ENCODE assay signal across 9 cellular contexts in genomic region chr1:145281728-145282663, GRCh38. TPM values are rescaled to one million over a fixed set of nuclear protein-coding genes. Genes with fewer than 3 reads are reported as not detected.
A peak's percentile ranks its signal among the peaks of the same experiment; 100 is the strongest.
DNase-seq lines count a peak whose midpoint lies in the region; ATAC-seq and TF ChIP-seq lines count a peak whose summit lies in the region.
"Not testable (repeated sequence)": the region's sequence is repeated elsewhere in the genome, so short reads cannot be mapped to it uniquely, and the experiment has no call there.
"Had no signal": no experiment of that assay in that cellular context is flagged by ENCODE, and none has a peak within 500 bp of the region (broad histone marks: within the 10 kb centered on the region; RNA-seq: fewer than 3 reads in every experiment).

No MANE protein-coding gene starts in this region.

- not testable (repeated sequence) for H3K9me3 ChIP-seq in DOHH2 (ENCODE audit: control insufficient read depth, insufficient read depth, low read length); HEK293 (ENCODE audit: control insufficient read depth, insufficient read depth, low read depth, low read length)

- H3K4me2 ChIP-seq in DOHH2 (ENCODE audit: low read length), result peak overlapping the region; percentile 58

- peak; percentile 32 for ATAC-seq in activated CD4-positive, alpha-beta T cell treated with anti-CD3 and anti-CD28 coated beads for 36 hours
- ATAC-seq in Right ventricle myocardium superior (ENCODE audit: poor library complexity), result peak; percentile 20
- peak; percentile 27 for ATAC-seq in stimulated activated naive CD8-positive, alpha-beta T cell treated with anti-CD3 and anti-CD28 coated beads, Interleukin-15, amount 100 ng/mL, for 72 hours

- H3K9me3 Mint-ChIP-seq in activated CD4-positive, alpha-beta T cell treated with anti-CD3 and anti-CD28 coated beads for 36 hours (ENCODE audit: low read depth); nephron progenitor cell; stimulated activated naive CD8-positive, alpha-beta T cell treated with anti-CD3 and anti-CD28 coated beads, Interleukin-15, amount 100 ng/mL, for 72 hours: not testable (repeated sequence)

- not testable (repeated sequence) for H3K4me1 ChIP-seq in DOHH2 (ENCODE audit: control insufficient read depth, low read length); HEK293 (ENCODE audit: control insufficient read depth, insufficient read depth, low read length)

- peak overlapping the region; percentile 89 for H3K4me3 Mint-ChIP-seq in activated CD4-positive, alpha-beta T cell treated with anti-CD3 and anti-CD28 coated beads for 36 hours
- peak overlapping the region; percentile 82 for H3K4me3 Mint-ChIP-seq in nephron progenitor cell
- H3K4me3 Mint-ChIP-seq in stimulated activated naive CD8-positive, alpha-beta T cell treated with anti-CD3 and anti-CD28 coated beads, Interleukin-15, amount 100 ng/mL, for 72 hours, result peak overlapping the region; percentile 83

- not testable (repeated sequence) for H3F3A ChIP-seq in DOHH2 (ENCODE audit: control insufficient read depth, insufficient read depth)

- H3K27me3 ChIP-seq in DOHH2 (ENCODE audit: control insufficient read depth, low read length), result not testable (repeated sequence)

- CTCF ChIA-PET in HEK293 (lab: Yijun Ruan, JAX); activated CD4-positive, alpha-beta T cell treated with anti-CD3 and anti-CD28 coated beads for 36 hours (lab: Charles Lee): not testable (repeated sequence)

- DNase-seq in LNCaP clone FGC (ENCODE audit: low read depth); astrocyte of the cerebellum (ENCODE audit: low read depth): not testable (repeated sequence)
- DNase-seq in activated CD4-positive, alpha-beta T cell treated with anti-CD3 and anti-CD28 coated beads for 36 hours, result peak; percentile 67
- peak; percentile 20 for DNase-seq in Right ventricle myocardium superior
- peak; percentile 11 for DNase-seq in nephron progenitor cell
- DNase-seq in stimulated activated naive CD8-positive, alpha-beta T cell treated with anti-CD3 and anti-CD28 coated beads, Interleukin-15, amount 100 ng/mL, for 72 hours, result peak; percentile 55 to 60

- not testable (repeated sequence) for H3K36me3 Mint-ChIP-seq in activated CD4-positive, alpha-beta T cell treated with anti-CD3 and anti-CD28 coated beads for 36 hours (ENCODE audit: low read depth); nephron progenitor cell (ENCODE audit: low read depth)

- H3K4me3 ChIP-seq in DOHH2 (ENCODE audit: low read length) (peak overlapping the region; percentile 56), HEK293 (ENCODE audit: low read depth, low read length) (peak overlapping the region; percentile 27), LNCaP clone FGC (ENCODE audit: low read depth, low read length) (peak overlapping the region; percentile 48), astrocyte of the cerebellum (ENCODE audit: low read depth, low read length) (peak overlapping the region; percentile 46)

- not testable (repeated sequence) for H4K20me1 ChIP-seq in DOHH2 (ENCODE audit: control insufficient read depth, insufficient read depth, low read depth, low read length)

- H3K27ac ChIP-seq in DOHH2 (ENCODE audit: low read depth, low read length), result peak overlapping the region; percentile 51
- 0 out of 2 replicates have a peak overlapping the region, but pooled peaks have one; percentile 37 for H3K27ac ChIP-seq in HEK293 (ENCODE audit: extremely low read depth, low read depth, low read length)

- intact Hi-C loops in activated CD4-positive, alpha-beta T cell treated with anti-CD3 and anti-CD28 coated beads for 36 hours (cut with DNase I, micrococcal nuclease); Right ventricle myocardium superior (cut with DNase I): not testable (repeated sequence)

- not testable (repeated sequence) for H3K9me2 ChIP-seq in DOHH2 (replicated peaks; ENCODE audit: control insufficient read depth, low read length)

- not testable (repeated sequence) for H3K27me3 Mint-ChIP-seq in activated CD4-positive, alpha-beta T cell treated with anti-CD3 and anti-CD28 coated beads for 36 hours; nephron progenitor cell (ENCODE audit: low read depth, poor library complexity); stimulated activated naive CD8-positive, alpha-beta T cell treated with anti-CD3 and anti-CD28 coated beads, Interleukin-15, amount 100 ng/mL, for 72 hours

- H3K27ac Mint-ChIP-seq in activated CD4-positive, alpha-beta T cell treated with anti-CD3 and anti-CD28 coated beads for 36 hours, result peak overlapping the region; percentile 97
- H3K27ac Mint-ChIP-seq in nephron progenitor cell, result peak overlapping the region; percentile 100
- peak overlapping the region; percentile 100 for H3K27ac Mint-ChIP-seq in stimulated activated naive CD8-positive, alpha-beta T cell treated with anti-CD3 and anti-CD28 coated beads, Interleukin-15, amount 100 ng/mL, for 72 hours

- not testable (repeated sequence) for H3K36me3 ChIP-seq in DOHH2 (ENCODE audit: control insufficient read depth, low read length); HEK293 (ENCODE audit: control insufficient read depth in 2 of 2, insufficient read depth in 1 of 2, low read length in 2 of 2)

- in situ Hi-C loops in astrocyte of the cerebellum (cut with HindIII; ENCODE audit: low sequenced_read_pairs), result not testable (repeated sequence)

- POLR2A ChIA-PET in HEK293 (lab: Yijun Ruan, JAX), result interaction anchor here (1.3 kb wide), 1 partner anchor 183 kb away, joined by 13 read pairs; no protein-coding TSS in a partner anchor
- POLR2A ChIA-PET in activated CD4-positive, alpha-beta T cell treated with anti-CD3 and anti-CD28 coated beads for 36 hours (lab: Charles Lee), result interaction anchor here (1.2 to 1.8 kb wide), 5 partner anchors 183 to 870 kb away, joined by 9 to 35 read pairs (median 15); no protein-coding TSS in a partner anchor

- not testable (repeated sequence) for TF ChIP-seq CTCF in DOHH2 (IDR thresholded peaks at IDR 0.05; ENCODE audit: low read depth, low read length, poor library complexity, severe bottlenecking); HEK293 (tag by site-specific recombination; IDR thresholded peaks at IDR 0.05); astrocyte of the cerebellum (IDR thresholded peaks at IDR 0.05; ENCODE audit: low read depth, low read length, missing control alignments); nephron progenitor cell (IDR thresholded peaks at IDR 0.05)
- TF ChIP-seq CTCF in LNCaP clone FGC (IDR thresholded peaks at IDR 0.05; ENCODE audit: control insufficient read depth, extremely low read depth, insufficient read depth), result 0 out of 2 replicates have a peak, but pooled peaks have one; percentile 17

- not testable (repeated sequence) for H3K79me2 ChIP-seq in DOHH2 (ENCODE audit: control insufficient read depth, low read length)

- not testable (repeated sequence) for H3K4me1 Mint-ChIP-seq in activated CD4-positive, alpha-beta T cell treated with anti-CD3 and anti-CD28 coated beads for 36 hours; nephron progenitor cell
- H3K4me1 Mint-ChIP-seq in stimulated activated naive CD8-positive, alpha-beta T cell treated with anti-CD3 and anti-CD28 coated beads, Interleukin-15, amount 100 ng/mL, for 72 hours, result peaks cover 18% of the 10 kb centered on the region

TF ChIP-seq in HEK293, 187 proteins besides CTCF, POLR2A, EP300 and RAD21:
- peak; percentile 7; the same call in 1 of the 2 replicates for TF ChIP-seq ZNF366 (tag by site-specific recombination; conservative IDR thresholded peaks at IDR 0.05)

RNA-seq across cellular contexts. Expression of gene PPIAL4D, which starts 40.0 kb away (rescaled TPM):
- not detected for total RNA-seq in activated CD4-positive, alpha-beta T cell treated with anti-CD3 and anti-CD28 coated beads for 36 hours
- total RNA-seq in Right ventricle myocardium superior, result not detected
- total RNA-seq: activated CD8-positive, alpha-beta memory T cell treated with anti-CD3 and anti-CD28 coated beads for 36 hours had no signal
